37 cellular contexts compared by ENCODE assay signal in the genomic region with DNA sequence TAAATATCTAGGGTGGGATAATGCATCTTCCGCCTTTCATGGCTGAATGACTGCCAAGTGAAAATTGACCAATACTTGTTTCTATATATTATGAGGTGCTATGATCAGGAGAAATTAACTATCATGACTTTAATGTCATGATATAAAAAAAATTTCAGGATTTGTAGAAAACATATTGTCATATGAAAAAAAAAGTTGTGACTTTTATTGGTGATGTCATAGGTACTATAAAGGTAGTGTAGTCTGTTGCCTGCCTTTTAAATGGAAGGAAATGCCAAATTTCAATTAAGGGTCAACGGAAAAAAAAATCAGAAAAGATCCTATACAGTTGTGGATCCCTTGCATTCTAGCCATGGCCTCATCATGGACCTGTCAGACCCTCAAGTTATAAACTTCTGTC. TPM values are rescaled to one million over a fixed set of nuclear protein-coding genes. Genes with fewer than 3 reads are reported as not detected.
"Had no signal": no experiment of that assay in that cellular context is flagged by ENCODE, and none has a peak within 500 bp of the region (broad histone marks: within the 10 kb centered on the region; RNA-seq: fewer than 3 reads in every experiment).

No MANE protein-coding gene starts in this region.

- H3K4me1 ChIP-seq: adrenal gland, ascending aorta, body of pancreas, breast epithelium had no signal

- H3K9me3 ChIP-seq: adrenal gland, ascending aorta, body of pancreas, breast epithelium had no signal

- H3K27me3 ChIP-seq: adrenal gland, ascending aorta, body of pancreas, brain microvascular endothelial cell, breast epithelium, cardiac muscle cell had no signal

- H3K36me3 ChIP-seq: adrenal gland, ascending aorta, brain microvascular endothelial cell, breast epithelium, cardiac muscle cell had no signal

- FAIRE-seq: astrocyte, bronchial epithelial cell had no signal

- H3K4me3 ChIP-seq: adrenal gland, ascending aorta, body of pancreas, breast epithelium, cardiac muscle cell had no signal

- DNase-seq: activated effector memory CD4-positive, alpha-beta T cell treated with anti-CD3 and anti-CD28 coated beads, Interleukin-2, amount 50 U/mL, for 16 hours; activated effector memory CD4-positive, alpha-beta T cell treated with Interleukin-2 at 50 U/mL for 16 hours; activated gamma-delta T cell; activated gamma-delta T cell treated with Interleukin-2 at 50 U/mL for 16 hours; activated naive CD4-positive, alpha-beta T cell; activated naive CD4-positive, alpha-beta T cell treated with anti-CD3 and anti-CD28 coated beads for 36 hours; activated naive CD4-positive, alpha-beta T cell treated with anti-CD3 and anti-CD28 coated beads, Interleukin-2, amount 10 ng/mL, durations not matched to agents 7 days and 5 days; activated naive CD4-positive, alpha-beta T cell treated with anti-CD3 and anti-CD28 coated beads, Interleukin-2, amount 50 U/mL, for 16 hours; activated naive CD4-positive, alpha-beta T cell treated with Interleukin-2 at 50 U/mL for 16 hours; activated naive CD8-positive, alpha-beta T cell treated with anti-CD3 and anti-CD28 coated beads for 36 hours; activated naive CD8-positive, alpha-beta T cell treated with anti-CD3 and anti-CD28 coated beads, Interleukin-2, amount 10 ng/mL, durations not matched to agents 7 days and 5 days; activated naive CD8-positive, alpha-beta T cell treated with anti-CD3 and anti-CD28 coated beads, Interleukin-2, amount 50 U/mL, for 24 hours; activated T-cell treated with anti-CD3 and anti-CD28 coated beads, Interleukin-2, amount 50 U/mL, for 1 hour; activated T-cell treated with anti-CD3 and anti-CD28 coated beads, Interleukin-2, amount 50 U/mL, for 24 hours; activated T-cell treated with anti-CD3 and anti-CD28 coated beads, Interleukin-2, amount 50 U/mL, for 4 hours; activated T-cell treated with anti-CD3 and anti-CD28 coated beads, Interleukin-2, amount 50 U/mL, for 48 hours; activated T-cell treated with anti-CD3 and anti-CD28 coated beads, Interleukin-2, amount 50 U/mL, for 72 hours; adrenal gland; amniotic stem cell; amygdala; anterior cingulate cortex; aorta; body of pancreas; brain microvascular endothelial cell; caudate nucleus; central memory CD4-positive, alpha-beta T cell; cerebellar nuclear complex had no signal

- H3K27ac ChIP-seq: adrenal gland, ascending aorta, body of pancreas, brain microvascular endothelial cell, breast epithelium, cardiac muscle cell had no signal

- ATAC-seq: activated naive CD4-positive, alpha-beta T cell treated with anti-CD3 and anti-CD28 coated beads, Interleukin-2, amount 50 U/mL, for 72 hours; activated naive CD8-positive, alpha-beta T cell treated with anti-CD3 and anti-CD28 coated beads, Interleukin-2, amount 50 U/mL, for 24 hours; activated T-cell treated with anti-CD3 and anti-CD28 coated beads, Interleukin-2, amount 50 U/mL, for 4 hours; activated T-cell treated with anti-CD3 and anti-CD28 coated beads, Interleukin-2, amount 50 U/mL, for 72 hours; activated T-helper 17 cell treated with anti-CD3 and anti-CD28 coated beads, Interleukin-2, amount 50 U/mL, for 72 hours; body of pancreas had no signal

RNA-seq across cellular contexts. Expression of a gene that starts 15.5 kb away (rescaled TPM):
- total RNA-seq: activated naive CD4-positive, alpha-beta T cell treated with anti-CD3 and anti-CD28 coated beads for 36 hours; activated naive CD4-positive, alpha-beta T cell treated with anti-CD3 and anti-CD28 coated beads, Interleukin-2, amount 50 U/mL, for 72 hours; activated naive CD8-positive, alpha-beta T cell treated with anti-CD3 and anti-CD28 coated beads for 36 hours; activated naive CD8-positive, alpha-beta T cell treated with anti-CD3 and anti-CD28 coated beads, Interleukin-2, amount 10 ng/mL, durations not matched to agents 7 days and 5 days; activated T-cell treated with anti-CD3 and anti-CD28 coated beads, Interleukin-2, amount 50 U/mL, for 4 hours; activated T-cell treated with anti-CD3 and anti-CD28 coated beads, Interleukin-2, amount 50 U/mL, for 72 hours; activated T-helper 1 cell treated with anti-CD3 and anti-CD28 coated beads, Interleukin-12 subunit alpha, Interleukin-12 subunit beta, Interleukin-2, Interleukin-4 antibody, amounts not matched to agents 30 ng/mL and 10 ng/mL and 1 ng/mL, durations not matched to agents 14 hours and 24 hours and 36 hours; activated T-helper 2 cell treated with anti-CD3 and anti-CD28 coated beads, Interferon-gamma antibody, Interleukin-2, Interleukin-4, amounts not matched to agents 10 μg/mL and 5 μg/mL and 100 μg/mL, durations not matched to agents 14 hours and 24 hours and 36 hours; ascending aorta; body of pancreas; bronchial epithelial cell; chondrocyte had no signal
- polyA plus RNA-seq: aorta, cardiac muscle cell had no signal
